In the genomic region with DNA sequence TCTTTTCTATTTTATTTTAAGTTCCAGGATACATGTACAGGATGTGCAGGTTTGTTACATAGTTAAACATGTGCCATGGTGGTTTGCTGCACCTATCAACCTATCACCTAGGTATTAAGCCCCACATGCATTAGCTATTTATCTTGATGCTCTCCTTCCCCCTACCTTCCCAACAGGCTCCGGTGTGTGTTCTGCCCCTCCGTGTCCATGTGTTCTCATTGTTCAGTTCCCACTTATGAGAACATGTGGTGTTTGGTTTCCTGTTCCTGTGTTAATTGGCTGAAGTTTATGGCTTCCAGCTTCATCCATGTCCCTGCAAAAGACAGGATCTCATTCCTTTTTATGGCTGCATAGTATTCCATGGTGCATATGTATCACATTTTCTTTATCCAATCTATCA, we compare ENCODE assay signal across 7 cellular contexts.
DNase-seq lines count a peak whose midpoint lies in the region; ATAC-seq, FAIRE-seq and TF ChIP-seq lines count a peak whose summit lies in the region.
"Not testable (repeated sequence)": the region's sequence is repeated elsewhere in the genome, so short reads cannot be mapped to it uniquely, and the experiment has no call there.

No MANE protein-coding gene starts in this region.

- CTCF ChIA-PET in HEK293 (lab: Yijun Ruan, JAX); HEK293T (lab: Yijun Ruan, JAX); K562 (lab: Yijun Ruan, JAX; ENCODE audit: low intra/inter-chr PET ratio): not testable (repeated sequence)

- not testable (repeated sequence) for TF ChIP-seq RAD21 in K562 (CRISPR knock-in tag; conservative IDR thresholded peaks at IDR 0.05 in 1 of 2, IDR thresholded peaks at IDR 0.05 in 1 of 2)

- H3K4me2 ChIP-seq in K562 (ENCODE audit: insufficient read depth, low read length) = not testable (repeated sequence)

- not testable (repeated sequence) for H3K27me3 Mint-ChIP-seq in activated naive CD4-positive, alpha-beta T cell treated with anti-CD3 and anti-CD28 coated beads, Interleukin-2, amount 50 U/mL, for 24 hours; endothelial cell (ENCODE audit: unreplicated experiment); stimulated activated naive B cell treated with anti-CD40 and anti-IgM and Interleukin-4, amounts not matched to agents 10 μg/mL and 1 μg/mL and 100 μg/mL, for 72 hours
- H3K27me3 Mint-ChIP-seq in endodermal cell (ENCODE audit: insufficient read depth) = peaks cover 21% of the 10 kb centered on the region

- intact Hi-C loops in K562 (cut with micrococcal nuclease) = not testable (repeated sequence)

- not testable (repeated sequence) for H3K27ac Mint-ChIP-seq in activated naive CD4-positive, alpha-beta T cell treated with anti-CD3 and anti-CD28 coated beads, Interleukin-2, amount 50 U/mL, for 24 hours; endodermal cell; endothelial cell (ENCODE audit: unreplicated experiment)
- peak overlapping the region; percentile 2 for H3K27ac Mint-ChIP-seq in stimulated activated naive B cell treated with anti-CD40 and anti-IgM and Interleukin-4, amounts not matched to agents 10 μg/mL and 1 μg/mL and 100 μg/mL, for 72 hours

- H4K20me1 ChIP-seq in K562 (replicated peaks; ENCODE audit: control insufficient read depth, insufficient read depth, low read length) = not testable (repeated sequence)

- H3K4me1 Mint-ChIP-seq in activated naive CD4-positive, alpha-beta T cell treated with anti-CD3 and anti-CD28 coated beads, Interleukin-2, amount 50 U/mL, for 24 hours; endodermal cell; endothelial cell (ENCODE audit: unreplicated experiment); stimulated activated naive B cell treated with anti-CD40 and anti-IgM and Interleukin-4, amounts not matched to agents 10 μg/mL and 1 μg/mL and 100 μg/mL, for 72 hours: not testable (repeated sequence)

- H3K9me3 ChIP-seq in HEK293 (ENCODE audit: control insufficient read depth, insufficient read depth, low read depth, low read length); K562 (replicated peaks; ENCODE audit: control insufficient read depth, insufficient read depth, low read depth, low read length): not testable (repeated sequence)
- H3K9me3 ChIP-seq in endodermal cell (ENCODE audit: control insufficient read depth, low read length) = peaks cover 49% of the 10 kb centered on the region

- POLR2A ChIA-PET in HEK293 (lab: Yijun Ruan, JAX); HEK293T (lab: Yijun Ruan, JAX); K562 (lab: Yijun Ruan, JAX): not testable (repeated sequence)

- ATAC-seq in K562; stimulated activated naive B cell treated with anti-CD40 and anti-IgM and Interleukin-4, amounts not matched to agents 10 μg/mL and 1 μg/mL and 100 μg/mL, for 72 hours (replicated peaks): not testable (repeated sequence)

- H3K9me3 Mint-ChIP-seq in activated naive CD4-positive, alpha-beta T cell treated with anti-CD3 and anti-CD28 coated beads, Interleukin-2, amount 50 U/mL, for 24 hours = peaks cover 26% of the 10 kb centered on the region
- peaks cover 60% of the 10 kb centered on the region for H3K9me3 Mint-ChIP-seq in endodermal cell
- peaks cover 36% of the 10 kb centered on the region for H3K9me3 Mint-ChIP-seq in endothelial cell (ENCODE audit: unreplicated experiment)
- H3K9me3 Mint-ChIP-seq in stimulated activated naive B cell treated with anti-CD40 and anti-IgM and Interleukin-4, amounts not matched to agents 10 μg/mL and 1 μg/mL and 100 μg/mL, for 72 hours = peaks cover 33 to 51% of the 10 kb centered on the region in 2 donors

- 100% methylated on average over 2 of the region's 2 CpGs for WGBS in K562 (ENCODE audit: insufficient coverage, low coverage, missing lambda C conversion rate)
- 60 to 93% methylated on average over 1 to 2 of the region's 2 CpGs for WGBS in endodermal cell (ENCODE audit: insufficient coverage in 1 of 2, insufficient read length in 1 of 2), 2 experiments

- not testable (repeated sequence) for H3K27me3 ChIP-seq in K562 (ENCODE audit: control insufficient read depth in 2 of 2, insufficient read depth in 2 of 2, low read length in 2 of 2); endodermal cell (ENCODE audit: control insufficient read depth, insufficient read depth, low read length, poor library complexity, severe bottlenecking)

- H3K36me3 Mint-ChIP-seq in activated naive CD4-positive, alpha-beta T cell treated with anti-CD3 and anti-CD28 coated beads, Interleukin-2, amount 50 U/mL, for 24 hours = peaks cover 50% of the 10 kb centered on the region
- H3K36me3 Mint-ChIP-seq in endodermal cell (ENCODE audit: low read depth) = not testable (repeated sequence)
- H3K36me3 Mint-ChIP-seq in endothelial cell (ENCODE audit: low read depth, unreplicated experiment) = peaks cover 24% of the 10 kb centered on the region
- peaks cover 16 to 40% of the 10 kb centered on the region in 2 donors for H3K36me3 Mint-ChIP-seq in stimulated activated naive B cell treated with anti-CD40 and anti-IgM and Interleukin-4, amounts not matched to agents 10 μg/mL and 1 μg/mL and 100 μg/mL, for 72 hours

- peak overlapping the region; percentile 36 for H3K4me3 Mint-ChIP-seq in activated naive CD4-positive, alpha-beta T cell treated with anti-CD3 and anti-CD28 coated beads, Interleukin-2, amount 50 U/mL, for 24 hours
- not testable (repeated sequence) for H3K4me3 Mint-ChIP-seq in endodermal cell; stimulated activated naive B cell treated with anti-CD40 and anti-IgM and Interleukin-4, amounts not matched to agents 10 μg/mL and 1 μg/mL and 100 μg/mL, for 72 hours
- peak overlapping the region; percentile 38 for H3K4me3 Mint-ChIP-seq in endothelial cell (ENCODE audit: unreplicated experiment)

- not testable (repeated sequence) for TF ChIP-seq EP300 in K562 (IDR thresholded peaks at IDR 0.05; ENCODE audit: low read length)

- H2AFZ ChIP-seq in K562 (ENCODE audit: low read depth, low read length) = not testable (repeated sequence)

- not testable (repeated sequence) for BruUV-seq in K562 (replicated peaks; lab: Mats Ljungman, UMichigan)

- TF ChIP-seq CTCF in HEK293 (tag by site-specific recombination; IDR thresholded peaks at IDR 0.05); K562 (IDR thresholded peaks at IDR 0.05 in 2 of 3, conservative IDR thresholded peaks at IDR 0.05 in 1 of 3; ENCODE audit: insufficient read depth in 2 of 3, low read depth in 1 of 3, low read length in 3 of 3); endodermal cell (conservative IDR thresholded peaks at IDR 0.05); endothelial cell (IDR thresholded peaks at IDR 0.05; ENCODE audit: unreplicated experiment): not testable (repeated sequence)

- H3K9ac ChIP-seq in K562 (ENCODE audit: insufficient read depth in 1 of 2, low read depth in 2 of 2, low read length in 2 of 2); endodermal cell (ENCODE audit: extremely low read depth, low read length, poor library complexity, severe bottlenecking): not testable (repeated sequence)

- in situ Hi-C loops in K562 (cut with MboI) = loop anchor here (25.0 kb wide), 1 partner anchor 1595 kb away; no protein-coding TSS in a partner anchor

- H3K4me1 ChIP-seq in HEK293 (ENCODE audit: control insufficient read depth, insufficient read depth, low read length); K562 (replicated peaks in 1 of 2; ENCODE audit: control insufficient read depth in 2 of 2, insufficient read depth in 2 of 2, low read length in 2 of 2); endodermal cell (ENCODE audit: control insufficient read depth, insufficient read depth, low read length): not testable (repeated sequence)

- not testable (repeated sequence) for FAIRE-seq in K562 (lab: Jason Lieb, UNC)

- H3K36me3 ChIP-seq in HEK293 (ENCODE audit: control insufficient read depth in 2 of 2, insufficient read depth in 1 of 2, low read length in 2 of 2); K562 (ENCODE audit: control insufficient read depth, insufficient read depth, low read length); endodermal cell (ENCODE audit: control insufficient read depth, insufficient read depth, low read length): not testable (repeated sequence)

- not testable (repeated sequence) for H3K9me1 ChIP-seq in K562 (ENCODE audit: control insufficient read depth, insufficient read depth, low read length)

- H3K27ac ChIP-seq in HEK293 (ENCODE audit: extremely low read depth, low read depth, low read length); K562 (ENCODE audit: extremely low read depth, low read depth, low read length); endodermal cell (ENCODE audit: low read depth, low read length): not testable (repeated sequence)

- H3K4me3 ChIP-seq in HEK293 (ENCODE audit: low read depth, low read length); K562: not testable (repeated sequence)
- peak overlapping the region; percentile 53 for H3K4me3 ChIP-seq in endodermal cell (ENCODE audit: low read length)

- H3K79me2 ChIP-seq in K562 (ENCODE audit: control insufficient read depth, insufficient read depth, low read length) = not testable (repeated sequence)

- not testable (repeated sequence) for DNase-seq in HEK293T (ENCODE audit: extremely low spot score); K562 (ENCODE audit: extremely low read depth in 1 of 4, low spot score in 3 of 4); endodermal cell; endothelial cell (ENCODE audit: low spot score); stimulated activated naive B cell treated with anti-CD40 and anti-IgM and Interleukin-4, amounts not matched to agents 10 μg/mL and 1 μg/mL and 100 μg/mL, for 72 hours

- not testable (repeated sequence) for TF ChIP-seq POLR2A in K562 (conservative IDR thresholded peaks at IDR 0.05)

TF ChIP-seq in HEK293, 187 proteins besides CTCF, POLR2A, EP300 and RAD21:
- TF ChIP-seq ZNF146 (tag by site-specific recombination; IDR thresholded peaks at IDR 0.05) = 0 out of 2 replicates have a peak, but pooled peaks have one; percentile 10

TF ChIP-seq in HEK293T, 16 proteins besides CTCF, POLR2A, EP300 and RAD21:
- peak; percentile 73 for TF ChIP-seq L3MBTL2 (conservative IDR thresholded peaks at IDR 0.05)
